Comparison of ENCODE assay signal across 8 cellular contexts in the genomic region with DNA sequence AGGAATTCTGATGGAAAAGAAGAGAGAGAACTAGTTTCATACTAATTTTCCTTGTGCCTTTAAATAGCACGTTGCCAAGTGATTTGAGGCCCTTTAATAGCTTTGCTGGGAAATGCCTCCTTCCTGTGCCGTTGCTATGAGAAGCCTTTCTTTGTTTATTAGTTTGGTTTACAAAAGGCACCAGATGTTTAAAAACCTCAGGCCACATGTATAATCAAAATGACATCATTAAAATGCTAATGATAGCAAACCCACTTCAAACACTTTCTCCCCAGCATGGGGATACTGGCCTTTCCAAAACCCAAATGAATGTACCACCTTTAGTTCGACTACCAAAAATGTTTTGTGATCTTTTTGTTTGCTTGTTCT. TPM values are rescaled to one million over a fixed set of nuclear protein-coding genes. Genes with fewer than 3 reads are reported as not detected.
DNase-seq lines count a peak whose midpoint lies in the region; ATAC-seq, FAIRE-seq and TF ChIP-seq lines count a peak whose summit lies in the region.

No MANE protein-coding gene starts in this region.

- intact Hi-C loops in vagina (cut with DNase I): no loop called here

- H3K36me3 ChIP-seq in BJ (ENCODE audit: control insufficient read depth, insufficient read depth, low read length) (no peaks in the 10 kb centered on the region), vagina (no peaks in the 10 kb centered on the region)

- in situ Hi-C loops in astrocyte of the cerebellum (cut with HindIII; ENCODE audit: low sequenced_read_pairs): loop anchor here (10.0 kb wide), 1 partner anchor 56 kb away; no protein-coding TSS in a partner anchor

- H3K27me3 ChIP-seq in BJ (ENCODE audit: control insufficient read depth, insufficient read depth, low read length) (peaks cover under 1% of the 10 kb centered on the region; the same call in 1 of the 2 replicates), vagina (no peaks in the 10 kb centered on the region)

- ATAC-seq in HG03039 (IDR thresholded peaks at IDR 0.05; ENCODE audit: unreplicated experiment) (peak; percentile 18), HG02763 (IDR thresholded peaks at IDR 0.05; ENCODE audit: unreplicated experiment) (no peak), GM18505 (IDR thresholded peaks at IDR 0.05; ENCODE audit: unreplicated experiment) (no peak)

- TF ChIP-seq POLR2A in vagina (IDR thresholded peaks at IDR 0.05) (no peak), GM18505 (IDR thresholded peaks at IDR 0.05; ENCODE audit: borderline replicate concordance, extremely low read depth, insufficient read depth, insufficient read length) (no peak)

- FAIRE-seq in islet of Langerhans (lab: Jason Lieb, UNC): peak; percentile 98

- CTCF ChIA-PET in BJ (lab: Yijun Ruan, JAX): no interaction called here

- no peak overlapping the region for H3K4me3 ChIP-seq in BJ (ENCODE audit: low read depth, low read length)
- no peak overlapping the region for H3K4me3 ChIP-seq in astrocyte of the cerebellum (ENCODE audit: low read depth, low read length)
- no peak overlapping the region for H3K4me3 ChIP-seq in vagina

- H3K27ac ChIP-seq in vagina: peak overlapping the region; percentile 56

- H3K4me1 ChIP-seq in vagina: peaks cover 23% of the 10 kb centered on the region

- DNase-seq in BJ (ENCODE audit: low read depth) (peak; percentile 90), astrocyte of the cerebellum (ENCODE audit: low read depth) (peak; percentile 94), vagina (ENCODE audit: extremely low spot score in 2 of 2) (no peak)
- no peak for DNase-seq in NK-92 treated with Interleukin-12 subunit alpha and Interleukin-12 subunit beta, amount 100 ng/mL, for 24 hours (lab: John Stamatoyannopoulos, UW)

- no peaks in the 10 kb centered on the region for H3K9me3 ChIP-seq in vagina

- POLR2A ChIA-PET in BJ (lab: Charles Lee): no interaction called here

- no peak for TF ChIP-seq CTCF in BJ (IDR thresholded peaks at IDR 0.05; ENCODE audit: insufficient read depth, low read depth, low read length)
- no peak for TF ChIP-seq CTCF in astrocyte of the cerebellum (IDR thresholded peaks at IDR 0.05; ENCODE audit: low read depth, low read length, missing control alignments)
- no peak for TF ChIP-seq CTCF in vagina (IDR thresholded peaks at IDR 0.05)

RNA-seq across cellular contexts. Expression of a gene that starts 50.0 kb away (rescaled TPM):
- polyA plus RNA-seq in BJ (2011; rRNA removed): 22.5 and 46.7 TPM in 2 replicates
- polyA minus RNA-seq in BJ (2011; rRNA and poly(A)+ RNA removed): 18.3 and 28.5 TPM in 2 replicates
- total RNA-seq in vagina: 56.5 TPM

Comparison
In these comparisons a context has a peak if more than half of its experiments do, and no peak if none do; other contexts are left out.
1. DNase-seq: peak in BJ (single experiment) and astrocyte of the cerebellum (single experiment); none in vagina (0 of 2) and NK-92 treated with Interleukin-12 subunit alpha and Interleukin-12 subunit beta, amount 100 ng/mL, for 24 hours (single experiment).